ENCODE assay signal across 8 cellular contexts in the genomic region with DNA sequence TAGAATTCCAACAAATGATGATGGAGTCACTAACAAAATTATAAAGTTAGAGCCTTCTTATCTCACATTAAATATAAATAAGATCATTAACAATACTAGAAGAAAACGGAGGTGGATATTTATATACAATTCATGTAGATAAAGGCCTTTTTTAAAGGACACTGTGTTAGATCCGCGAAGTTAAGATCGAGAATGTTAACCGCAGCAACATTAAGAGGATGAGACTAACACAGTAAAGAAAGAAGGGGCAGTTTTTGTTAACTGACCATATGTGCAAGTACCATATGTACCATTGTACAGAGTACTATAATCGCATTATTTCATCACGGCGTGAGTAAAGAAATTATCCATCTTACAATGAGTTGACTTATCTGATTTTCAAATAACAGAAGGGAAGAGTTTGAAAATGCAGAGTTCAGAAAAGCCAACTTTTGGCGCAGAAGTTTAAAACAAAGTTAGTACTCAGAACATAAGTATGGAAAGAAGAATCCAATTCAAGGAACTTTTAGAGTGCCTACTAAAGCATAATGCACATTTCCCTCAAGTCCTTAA. TPM values are rescaled to one million over a fixed set of nuclear protein-coding genes. Genes with fewer than 3 reads are reported as not detected.
A peak's percentile ranks its signal among the peaks of the same experiment; 100 is the strongest.
DNase-seq lines count a peak whose midpoint lies in the region; ATAC-seq and TF ChIP-seq lines count a peak whose summit lies in the region.

No MANE protein-coding gene starts in this region.

- H3K4me1 ChIP-seq in DOHH2 (ENCODE audit: control insufficient read depth, low read length) (peaks cover 26% of the 10 kb centered on the region), PC-3 (ENCODE audit: insufficient read depth, low read length) (peaks cover 16% of the 10 kb centered on the region; the same call in 1 of the 2 replicates)

- H3K27ac Mint-ChIP-seq in progenitor cell of endocrine pancreas = peak overlapping the region; percentile 96

- CTCF ChIA-PET in PC-3 (lab: Charles Lee) = no interaction called here

- H3K36me3 ChIP-seq in DOHH2 (ENCODE audit: control insufficient read depth, low read length) (peaks cover 14% of the 10 kb centered on the region), PC-3 (ENCODE audit: low read depth, low read length) (no peaks in the 10 kb centered on the region)

- intact Hi-C loops in PC-3 (cut with micrococcal nuclease) = loop anchor here (5.0 kb wide), 1 partner anchor 74 kb away; no protein-coding TSS in a partner anchor

- TSS peak; percentile 49 for BruUV-seq in PC-3 (replicated peaks; lab: Mats Ljungman, UMichigan)

- H3K36me3 Mint-ChIP-seq in progenitor cell of endocrine pancreas (ENCODE audit: insufficient read depth) = peaks cover 14% of the 10 kb centered on the region

- POLR2A ChIA-PET in PC-3 (lab: Charles Lee; ENCODE audit: unreplicated experiment) = no interaction called here

- H3K9me2 ChIP-seq in DOHH2 (replicated peaks; ENCODE audit: control insufficient read depth, low read length) = no peaks in the 10 kb centered on the region
- no peaks in the 10 kb centered on the region for H3K9me2 ChIP-seq in PC-3 (replicated peaks; ENCODE audit: low read length)

- H4K20me1 ChIP-seq in DOHH2 (ENCODE audit: control insufficient read depth, insufficient read depth, low read depth, low read length) (no peaks in the 10 kb centered on the region), PC-3 (ENCODE audit: low read length) (no peaks in the 10 kb centered on the region)

- no peaks in the 10 kb centered on the region for H3K27me3 Mint-ChIP-seq in progenitor cell of endocrine pancreas

- H3K9me3 Mint-ChIP-seq in progenitor cell of endocrine pancreas (ENCODE audit: low read depth) = peaks cover 29% of the 10 kb centered on the region

- peak overlapping the region; percentile 92 for H3K4me3 Mint-ChIP-seq in progenitor cell of endocrine pancreas (ENCODE audit: low read depth)

- H3K27me3 ChIP-seq in DOHH2 (ENCODE audit: control insufficient read depth, low read length) = 0 out of 2 replicates have a peak, but pooled peaks cover 2% of the 10 kb centered on the region
- no peaks in the 10 kb centered on the region for H3K27me3 ChIP-seq in PC-3 (ENCODE audit: low read length)

- peak overlapping the region; percentile 70 for H2AFZ ChIP-seq in PC-3 (ENCODE audit: low read length)

- peaks cover 13% of the 10 kb centered on the region; the same call in 1 of the 2 replicates for H3F3A ChIP-seq in DOHH2 (ENCODE audit: control insufficient read depth, insufficient read depth)
- no peaks in the 10 kb centered on the region for H3F3A ChIP-seq in PC-3 (ENCODE audit: low read length, unreplicated experiment)

- H3K4me1 Mint-ChIP-seq in progenitor cell of endocrine pancreas (ENCODE audit: low read depth) = peaks cover 24% of the 10 kb centered on the region

- peak overlapping the region; percentile 96 for H3K4me3 ChIP-seq in DOHH2 (ENCODE audit: low read length)
- peak overlapping the region; percentile 72 for H3K4me3 ChIP-seq in PC-3 (ENCODE audit: low read length)
- peak overlapping the region; percentile 85 for H3K4me3 ChIP-seq in epithelial cell of proximal tubule (ENCODE audit: low read depth, low read length)

- peak overlapping the region; percentile 58 for H3K27ac ChIP-seq in DOHH2 (ENCODE audit: low read depth, low read length)
- no peak overlapping the region for H3K27ac ChIP-seq in PC-3 (ENCODE audit: low read length)

- H3K9me3 ChIP-seq in DOHH2 (ENCODE audit: control insufficient read depth, insufficient read depth, low read length) (no peaks in the 10 kb centered on the region), PC-3 (ENCODE audit: low read length) (no peaks in the 10 kb centered on the region)

- ATAC-seq in PC-3 (no peak), HG02840 (IDR thresholded peaks at IDR 0.05; ENCODE audit: low FRiP score, unreplicated experiment) (no peak), GM18873 (IDR thresholded peaks at IDR 0.05; ENCODE audit: low FRiP score, unreplicated experiment) (no peak)

- no peak for DNase-seq in PC-3
- DNase-seq in epithelial cell of proximal tubule (ENCODE audit: low read depth) = no peak
- no peak for DNase-seq in progenitor cell of endocrine pancreas (ENCODE audit: low spot score, unreplicated experiment)
- DNase-seq in LoVo (ENCODE audit: low spot score) = no peak
- no peak for DNase-seq in UCSD-AML1 (lab: John Stamatoyannopoulos, UW; ENCODE audit: unreplicated experiment)

- H3K79me2 ChIP-seq in DOHH2 (ENCODE audit: control insufficient read depth, low read length) (peaks cover 62% of the 10 kb centered on the region), PC-3 (ENCODE audit: low read length) (peaks cover 48% of the 10 kb centered on the region)

- TF ChIP-seq CTCF in DOHH2 (IDR thresholded peaks at IDR 0.05; ENCODE audit: low read depth, low read length, poor library complexity, severe bottlenecking) (no peak), PC-3 (conservative IDR thresholded peaks at IDR 0.05; ENCODE audit: low read depth, low read length) (no peak), epithelial cell of proximal tubule (conservative IDR thresholded peaks at IDR 0.05; ENCODE audit: low read depth, low read length) (no peak), progenitor cell of endocrine pancreas (IDR thresholded peaks at IDR 0.05; ENCODE audit: unreplicated experiment) (no peak)

- no peak overlapping the region for H3K9ac ChIP-seq in PC-3 (ENCODE audit: low read length)

- H3K4me2 ChIP-seq in DOHH2 (ENCODE audit: low read length) (peak overlapping the region; percentile 76), PC-3 (ENCODE audit: low read length) (peak overlapping the region; percentile 86)

RNA-seq across cellular contexts. Expression of gene FBXL4, which starts 1.4 kb away (rescaled TPM):
- total RNA-seq in PC-3 (2014; rRNA removed) = 2.1 and 3.8 TPM in 2 replicates
- total RNA-seq in epithelial cell of proximal tubule = 10.6 and 13.1 TPM in 2 replicates
- 18.0 and 18.3 TPM in 2 replicates for total RNA-seq in progenitor cell of endocrine pancreas
